In the genomic region with DNA sequence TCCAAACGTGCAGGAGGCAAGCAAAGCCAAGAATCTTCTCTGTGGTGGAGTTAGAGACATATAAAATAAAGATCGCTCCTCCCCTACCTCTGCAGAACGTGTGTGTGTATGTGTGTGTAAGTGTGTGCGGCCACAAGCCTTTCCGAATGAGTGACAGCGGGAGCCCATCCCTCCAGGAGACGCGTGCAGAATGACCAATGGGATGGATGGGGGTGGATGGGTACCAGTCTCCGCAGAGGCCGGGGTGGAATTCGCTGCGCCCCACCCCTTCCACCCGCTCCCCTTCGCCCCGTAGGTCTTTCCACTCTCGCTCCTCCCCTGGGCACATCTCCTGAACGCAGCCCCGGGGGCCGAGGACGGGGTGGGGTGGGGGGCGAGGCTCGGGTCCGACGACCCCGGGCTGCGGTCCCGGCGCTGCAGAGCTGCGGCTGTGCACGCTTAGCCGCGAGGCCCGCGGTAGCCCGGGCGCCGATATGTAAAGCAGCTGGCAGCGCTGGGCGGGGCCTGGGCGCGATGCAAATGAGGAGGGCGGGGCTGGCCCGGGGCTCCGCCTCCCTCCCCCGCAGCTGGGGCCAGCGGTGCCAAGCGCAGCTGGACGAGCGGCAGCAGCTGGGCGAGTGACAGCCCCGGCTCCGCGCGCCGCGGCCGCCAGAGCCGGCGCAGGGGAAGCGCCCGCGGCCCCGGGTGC, we compare ENCODE assay signal across 9 cellular contexts. TPM values are rescaled to one million over a fixed set of nuclear protein-coding genes. Genes with fewer than 3 reads are reported as not detected.
DNase-seq lines count a peak whose midpoint lies in the region; ATAC-seq, FAIRE-seq and TF ChIP-seq lines count a peak whose summit lies in the region.
"Had no signal": no experiment of that assay in that cellular context is flagged by ENCODE, and none has a peak within 500 bp of the region (broad histone marks: within the 10 kb centered on the region; RNA-seq: fewer than 3 reads in every experiment).

PRKCB (plus strand) TSS at position 594 of the 688 bp plus-strand sequence.

- no peaks in the 10 kb centered on the region for H3K9me3 ChIP-seq in CD8-positive, alpha-beta memory T cell (ENCODE audit: low read length)
- H3K9me3 ChIP-seq in astrocyte (ENCODE audit: insufficient read depth, low read depth, low read length), result no peaks in the 10 kb centered on the region
- no peaks in the 10 kb centered on the region for H3K9me3 ChIP-seq in iPS-15b (ENCODE audit: control insufficient read depth, insufficient read depth, low read length)
- no peaks in the 10 kb centered on the region for H3K9me3 ChIP-seq in skeletal muscle satellite cell (replicated peaks; ENCODE audit: low read length)

- H3K27ac ChIP-seq in CD8-positive, alpha-beta memory T cell (ENCODE audit: low read depth, low read length), result peak within 1 kb of the TSS; percentile 69
- H3K27ac ChIP-seq in astrocyte (ENCODE audit: low read depth, low read length), result no peak within 1 kb of the TSS

- H3K4me3 ChIP-seq in CD8-positive, alpha-beta memory T cell (ENCODE audit: low read length), result peak within 1 kb of the TSS; percentile 84
- H3K4me3 ChIP-seq in astrocyte (ENCODE audit: insufficient read depth, low read depth, low read length), result no peak within 1 kb of the TSS
- peak within 1 kb of the TSS; percentile 59 for H3K4me3 ChIP-seq in iPS-15b (ENCODE audit: low read depth, low read length)
- H3K4me3 ChIP-seq in skeletal muscle satellite cell (ENCODE audit: low read length), result no peak within 1 kb of the TSS

- DNase-seq in CD8-positive, alpha-beta memory T cell, result peak; percentile 87 to 92 (median 88)
- DNase-seq in HK-2 (ENCODE audit: unreplicated experiment) (peak; percentile 23), astrocyte (ENCODE audit: low read depth) (no peak), A172 (ENCODE audit: low spot score) (no peak)

- H3K79me2 ChIP-seq in astrocyte (ENCODE audit: insufficient read depth, low read length), result no peaks in the 10 kb centered on the region

- H3K4me1 Mint-ChIP-seq in CD8-positive, alpha-beta memory T cell, result peaks cover 48 to 57% (median 51%) of the 10 kb centered on the region in 3 donors
- peaks cover 8% of the 10 kb centered on the region for H3K4me1 Mint-ChIP-seq in astrocyte (ENCODE audit: low read depth, unreplicated experiment)

- peaks cover 0 to 6% (median 2%) of the 10 kb centered on the region in 5 donors for H3K9me3 Mint-ChIP-seq in CD8-positive, alpha-beta memory T cell
- H3K9me3 Mint-ChIP-seq in astrocyte (ENCODE audit: unreplicated experiment), result peaks cover 4% of the 10 kb centered on the region

- no peaks in the 10 kb centered on the region for H3K27me3 ChIP-seq in CD8-positive, alpha-beta memory T cell (ENCODE audit: insufficient read depth, low read length, poor library complexity, severe bottlenecking)
- H3K27me3 ChIP-seq in astrocyte (ENCODE audit: insufficient read depth, low read length), result peaks cover 22% of the 10 kb centered on the region
- H3K27me3 ChIP-seq in iPS-15b (ENCODE audit: control insufficient read depth, insufficient read depth, low read length), result peaks cover 59% of the 10 kb centered on the region
- peaks cover 40% of the 10 kb centered on the region for H3K27me3 ChIP-seq in skeletal muscle satellite cell (ENCODE audit: control insufficient read depth, insufficient read depth, low read length)

- H3K4me1 ChIP-seq in CD8-positive, alpha-beta memory T cell (ENCODE audit: insufficient read depth, low read length), result peaks cover 61% of the 10 kb centered on the region
- H3K4me1 ChIP-seq in astrocyte (ENCODE audit: insufficient read depth, low read length) (no peaks in the 10 kb centered on the region), iPS-15b (ENCODE audit: control insufficient read depth, insufficient read depth, low read length) (no peaks in the 10 kb centered on the region), skeletal muscle satellite cell (ENCODE audit: control insufficient read depth, insufficient read depth, low read length) (no peaks in the 10 kb centered on the region)

- peak; percentile 67 for ATAC-seq in GM19438 (IDR thresholded peaks at IDR 0.05; ENCODE audit: low read depth, unreplicated experiment)

- peaks cover 4 to 23% (median 8%) of the 10 kb centered on the region in 3 donors for H3K36me3 Mint-ChIP-seq in CD8-positive, alpha-beta memory T cell
- no peaks in the 10 kb centered on the region for H3K36me3 Mint-ChIP-seq in astrocyte (ENCODE audit: low read depth, unreplicated experiment)

- peak within 1 kb of the TSS; percentile 71 to 98 (median 91) for H3K27ac Mint-ChIP-seq in CD8-positive, alpha-beta memory T cell
- no peak within 1 kb of the TSS for H3K27ac Mint-ChIP-seq in astrocyte (ENCODE audit: unreplicated experiment)

- H4K20me1 ChIP-seq in astrocyte (ENCODE audit: insufficient read depth, low read length), result no peaks in the 10 kb centered on the region

- intact Hi-C loops in T-helper 2 cell treated with Interferon-gamma antibody and Interleukin-4, amounts not matched to agents 100 ng/mL and 5 ng/mL, for 36 hours (cut with micrococcal nuclease), result loop anchor here (1.0 to 10.0 kb wide), 5 partner anchors 9 to 161 kb away; partner anchors contain the start of gene PLK1

- no peak for FAIRE-seq in astrocyte (lab: Jason Lieb, UNC)

- H3K4me2 ChIP-seq in astrocyte (ENCODE audit: low read length) (peak within 1 kb of the TSS; percentile 55), skeletal muscle satellite cell (ENCODE audit: low read length) (peak within 1 kb of the TSS; percentile 44)

- H3K9ac ChIP-seq in astrocyte (ENCODE audit: low read length), result no peak within 1 kb of the TSS
- H3K9ac ChIP-seq in iPS-15b (ENCODE audit: low read depth, low read length), result no peak within 1 kb of the TSS
- H3K9ac ChIP-seq in skeletal muscle satellite cell (ENCODE audit: low read depth, low read length), result no peak within 1 kb of the TSS

- POLR2A ChIA-PET in CD8-positive, alpha-beta memory T cell (lab: Charles Lee), result interaction anchor here (1.0 to 1.1 kb wide), 2 partner anchors 8 to 11 kb away, joined by 4 to 13 read pairs; no protein-coding TSS in a partner anchor

- CTCF ChIA-PET in CD8-positive, alpha-beta memory T cell (lab: Charles Lee), result interaction anchor here (0.6 to 3.9 kb wide), 6 partner anchors 8 to 175 kb away, joined by 3 to 24 read pairs (median 4); no protein-coding TSS in a partner anchor

- peaks cover 0 to 2% of the 10 kb centered on the region in 2 donors for H3K27me3 Mint-ChIP-seq in CD8-positive, alpha-beta memory T cell
- peaks cover 45% of the 10 kb centered on the region for H3K27me3 Mint-ChIP-seq in astrocyte (ENCODE audit: low read depth, unreplicated experiment)

- H3K36me3 ChIP-seq in CD8-positive, alpha-beta memory T cell (ENCODE audit: insufficient read depth, low read length), result no peaks in the 10 kb centered on the region
- H3K36me3 ChIP-seq in astrocyte (ENCODE audit: insufficient read depth, low read length) (no peaks in the 10 kb centered on the region), iPS-15b (ENCODE audit: control insufficient read depth, insufficient read depth, low read length) (no peaks in the 10 kb centered on the region), skeletal muscle satellite cell (ENCODE audit: insufficient read depth, low read length) (no peaks in the 10 kb centered on the region)

- peak within 1 kb of the TSS; percentile 88 to 100 (median 97) for H3K4me3 Mint-ChIP-seq in CD8-positive, alpha-beta memory T cell
- peak within 1 kb of the TSS; percentile 83 for H3K4me3 Mint-ChIP-seq in astrocyte (ENCODE audit: unreplicated experiment)

- no peak for TF ChIP-seq CTCF in astrocyte (IDR thresholded peaks at IDR 0.05; ENCODE audit: insufficient read depth, low read depth, low read length)

- H2AFZ ChIP-seq in astrocyte (ENCODE audit: low read depth, low read length), result no peak within 1 kb of the TSS

RNA-seq across cellular contexts. Expression of gene PRKCB, which starts in this region (rescaled TPM):
- total RNA-seq in CD8-positive, alpha-beta memory T cell, result 10 to 100 TPM; 96.5 to 98.2 TPM
- 136 TPM for polyA plus RNA-seq in CD8-positive, alpha-beta memory T cell
- total RNA-seq in T-helper 2 cell treated with Interferon-gamma antibody and Interleukin-4, amounts not matched to agents 100 ng/mL and 5 ng/mL, for 36 hours, result 71.8 and 71.9 TPM in 2 replicates
- 2.1 and 2.5 TPM in 2 replicates for total RNA-seq in astrocyte
- total RNA-seq in skeletal muscle satellite cell (2012; rRNA removed), result not detected in 2 replicates
- total RNA-seq in A172 (2014; rRNA removed; shearing (Covaris generic)), result not detected in 2 replicates
- total RNA-seq: LHCN-M2 had no signal

Comparison
In these comparisons a context has a peak if more than half of its experiments do, and no peak if none do; other contexts are left out.
1. RNA of gene PRKCB (total RNA-seq): 96.5 to 98.2 TPM in CD8-positive, alpha-beta memory T cell and 71.8 to 71.9 TPM in T-helper 2 cell treated with Interferon-gamma antibody and Interleukin-4, amounts not matched to agents 100 ng/mL and 5 ng/mL, for 36 hours; 2.1 to 2.5 TPM in astrocyte and not detected in A172; every median in the first group is over 10 times any median in the second.
2. DNase-seq: peak in CD8-positive, alpha-beta memory T cell (5 of 5) and HK-2 (single experiment); none in astrocyte (single experiment) and A172 (single experiment).
3. H3K4me3 ChIP-seq: peak in CD8-positive, alpha-beta memory T cell (single experiment) and iPS-15b (single experiment); none in astrocyte (single experiment) and skeletal muscle satellite cell (single experiment).